In the genomic region with DNA sequence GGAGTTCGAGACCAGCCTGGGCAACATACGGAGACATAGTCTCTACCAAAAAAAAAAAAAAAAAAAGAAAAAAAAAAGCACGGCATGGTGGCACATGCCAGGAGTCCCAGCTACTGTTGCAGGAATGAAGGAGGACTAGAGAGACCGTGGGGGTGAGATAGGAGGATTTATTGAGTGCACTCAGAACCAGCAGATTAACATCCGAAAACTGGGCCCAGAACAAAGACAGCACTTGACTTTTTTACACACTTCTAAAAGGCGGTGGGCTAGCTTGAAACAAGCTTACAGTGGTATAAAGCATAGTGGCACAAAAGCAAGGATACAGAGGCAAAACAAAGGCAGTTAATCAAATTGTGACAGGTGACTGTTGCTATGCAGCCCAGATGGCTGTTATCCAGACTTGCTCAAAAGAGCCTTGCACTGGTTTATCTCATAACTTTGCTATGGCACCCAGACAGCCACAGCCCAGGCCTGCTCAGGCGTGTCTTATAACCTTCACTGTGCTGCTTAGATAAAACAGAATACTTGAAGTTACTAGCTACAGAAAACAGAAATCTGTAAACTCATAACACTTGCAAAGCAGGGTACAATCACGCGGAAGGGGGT, we compare ENCODE assay signal across 1 cellular context.
TF ChIP-seq lines count a peak whose summit lies in the region.

No MANE protein-coding gene starts in this region.

TF ChIP-seq in H1, 55 proteins besides CTCF, POLR2A, EP300 and RAD21 (continued from another document):
- no peak for TF ChIP-seq NANOG (IDR thresholded peaks at IDR 0.05; ENCODE audit: insufficient read depth, low read depth, low read length, poor library complexity, severe bottlenecking)
- 0 out of 4 replicates have a peak, but pooled peaks of 1 of the 2 experiments have one; percentile 40 for TF ChIP-seq HDAC2 (IDR thresholded peaks at IDR 0.05; ENCODE audit: borderline replicate concordance in 1 of 2, low read depth in 2 of 2, low read length in 2 of 2)
- TF ChIP-seq, protein P1, sequence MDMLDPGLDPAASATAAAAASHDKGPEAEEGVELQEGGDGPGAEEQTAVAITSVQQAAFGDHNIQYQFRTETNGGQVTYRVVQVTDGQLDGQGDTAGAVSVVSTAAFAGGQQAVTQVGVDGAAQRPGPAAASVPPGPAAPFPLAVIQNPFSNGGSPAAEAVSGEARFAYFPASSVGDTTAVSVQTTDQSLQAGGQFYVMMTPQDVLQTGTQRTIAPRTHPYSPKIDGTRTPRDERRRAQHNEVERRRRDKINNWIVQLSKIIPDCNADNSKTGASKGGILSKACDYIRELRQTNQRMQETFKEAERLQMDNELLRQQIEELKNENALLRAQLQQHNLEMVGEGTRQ (IDR thresholded peaks at IDR 0.05; ENCODE audit: low read length) = no peak
- TF ChIP-seq EZH2 (IDR thresholded peaks at IDR 0.05; ENCODE audit: low read depth, low read length, severe bottlenecking) = no peak
- no peak for TF ChIP-seq CREB1 (IDR thresholded peaks at IDR 0.05)
- TF ChIP-seq KDM1A (IDR thresholded peaks at IDR 0.05; ENCODE audit: borderline replicate concordance, low read length) = peak; percentile 42; the same call in 1 of the 2 replicates
- TF ChIP-seq TAF7 (optimal IDR thresholded peaks at IDR 0.05; ENCODE audit: borderline replicate concordance, low read depth, low read length) = peak; percentile 24
- no peak for TF ChIP-seq BACH1 (IDR thresholded peaks at IDR 0.05; ENCODE audit: low read length)
- TF ChIP-seq YY1 (IDR thresholded peaks at IDR 0.05; ENCODE audit: low read depth, low read length) = peak; percentile 58; the same call in 1 of the 2 replicates
- TF ChIP-seq POU5F1 (IDR thresholded peaks at IDR 0.05; ENCODE audit: low read depth, low read length) = 0 out of 2 replicates have a peak, but pooled peaks have one; percentile 40
TF ChIP-seq in H1: peak in this region for 8.
